24 cellular contexts compared by ENCODE assay signal in the genomic region with DNA sequence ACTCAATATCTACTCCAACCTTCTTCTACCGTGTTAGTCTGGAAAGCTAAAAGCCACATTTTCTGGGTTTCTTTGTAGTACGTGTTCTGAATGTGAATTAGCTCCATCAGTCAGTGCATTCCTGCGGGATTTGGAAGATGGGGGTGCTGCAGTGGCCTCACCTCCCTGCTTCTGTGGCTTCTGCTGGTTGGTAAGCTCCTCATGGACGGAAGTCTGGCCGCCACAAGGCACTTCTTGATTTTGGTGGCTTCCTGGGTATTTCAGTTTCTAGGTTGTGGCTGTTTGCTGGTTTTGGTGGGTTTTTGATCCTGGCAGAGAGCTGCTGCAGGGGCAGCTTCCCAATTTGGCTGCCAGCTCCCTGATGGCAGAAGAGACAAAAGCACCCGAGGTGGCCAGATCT. TPM values are rescaled to one million over a fixed set of nuclear protein-coding genes. Genes with fewer than 3 reads are reported as not detected.
A peak's percentile ranks its signal among the peaks of the same experiment; 100 is the strongest.
DNase-seq lines count a peak whose midpoint lies in the region; ATAC-seq, FAIRE-seq and TF ChIP-seq lines count a peak whose summit lies in the region.
"Had no signal": no experiment of that assay in that cellular context is flagged by ENCODE, and none has a peak within 500 bp of the region (broad histone marks: within the 10 kb centered on the region; RNA-seq: fewer than 3 reads in every experiment).

No MANE protein-coding gene starts in this region.

- peak; percentile 28 for FAIRE-seq in GM12891 (lab: Jason Lieb, UNC)
- FAIRE-seq in astrocyte (lab: Jason Lieb, UNC), result no peak
- FAIRE-seq: D721Med, G401.6, GM12892, K562 had no signal

- H3K36me3 ChIP-seq in astrocyte (ENCODE audit: insufficient read depth, low read length) (no peaks in the 10 kb centered on the region), uterus (no peaks in the 10 kb centered on the region)
- H3K36me3 ChIP-seq: BE2C had no signal

- peak overlapping the region; percentile 10 for H3K27ac Mint-ChIP-seq in astrocyte (ENCODE audit: unreplicated experiment)
- H3K27ac Mint-ChIP-seq: CD8-positive, alpha-beta T cell; T-cell had no signal

- TF ChIP-seq POLR2A in GM12891 (IDR thresholded peaks at IDR 0.05; ENCODE audit: low read depth, low read length) (no peak), uterus (IDR thresholded peaks at IDR 0.05) (no peak)

- H3K4me3 ChIP-seq in astrocyte (ENCODE audit: insufficient read depth, low read depth, low read length), result no peak overlapping the region
- no peak overlapping the region for H3K4me3 ChIP-seq in uterus
- H3K4me3 ChIP-seq: K562, PC-9 had no signal

- DNase-seq in GM12891 (ENCODE audit: insufficient read length, low spot score) (no peak), MV-4-11 (lab: John Stamatoyannopoulos, UW) (peak; percentile 83), astrocyte (ENCODE audit: low read depth) (peak; percentile 49), uterus (no peak), NCI-H510A treated with DMSO at 0.1 percent for 48 hours (lab: John Stamatoyannopoulos, UW) (no peak), NCI-H1105 (lab: John Stamatoyannopoulos, UW) (no peak), sciatic nerve (ENCODE audit: low spot score) (no peak)
- DNase-seq: ACHN; BE2C; CD8-positive, alpha-beta T cell; DND-41; GOT3; NCI-H1417; NCI-H187 treated with DMSO at 0.1 percent for 48 hours; NCI-H345; NCI-H526 treated with DMSO at 0.1 percent for 48 hours; NK-92 treated with Interleukin-12 subunit alpha and Interleukin-12 subunit beta, amount 100 ng/mL, for 24 hours; PC-9; T-cell had no signal

- H3K4me1 ChIP-seq in astrocyte (ENCODE audit: insufficient read depth, low read length) (peaks cover 5% of the 10 kb centered on the region), uterus (peaks cover 0 to 3% of the 10 kb centered on the region in 2 donors)
- H3K4me1 ChIP-seq: BE2C had no signal

- H3K9me3 Mint-ChIP-seq in astrocyte (ENCODE audit: unreplicated experiment), result peaks cover 9% of the 10 kb centered on the region

- no peak overlapping the region for H3K9ac ChIP-seq in astrocyte (ENCODE audit: low read length)

- H3K79me2 ChIP-seq in astrocyte (ENCODE audit: insufficient read depth, low read length), result no peaks in the 10 kb centered on the region

- H4K20me1 ChIP-seq in astrocyte (ENCODE audit: insufficient read depth, low read length), result no peaks in the 10 kb centered on the region

- TF ChIP-seq CTCF in astrocyte (IDR thresholded peaks at IDR 0.05; ENCODE audit: insufficient read depth, low read depth, low read length) (no peak), uterus (IDR thresholded peaks at IDR 0.05) (no peak)

- no peak overlapping the region for H3K4me2 ChIP-seq in astrocyte (ENCODE audit: low read length)
- H3K4me2 ChIP-seq: PC-9 had no signal

- H3K4me1 Mint-ChIP-seq in astrocyte (ENCODE audit: low read depth, unreplicated experiment), result peaks cover 6% of the 10 kb centered on the region

- no peaks in the 10 kb centered on the region for H3K9me3 ChIP-seq in astrocyte (ENCODE audit: insufficient read depth, low read depth, low read length)
- no peaks in the 10 kb centered on the region for H3K9me3 ChIP-seq in uterus
- H3K9me3 ChIP-seq: BE2C had no signal

- H3K4me3 Mint-ChIP-seq in astrocyte (ENCODE audit: unreplicated experiment), result no peak overlapping the region
- H3K4me3 Mint-ChIP-seq: CD8-positive, alpha-beta T cell; T-cell had no signal

- H2AFZ ChIP-seq in astrocyte (ENCODE audit: low read depth, low read length), result no peak overlapping the region
- H2AFZ ChIP-seq: PC-9 had no signal

- H3K27me3 ChIP-seq in astrocyte (ENCODE audit: insufficient read depth, low read length) (peaks cover 4% of the 10 kb centered on the region), uterus (no peaks in the 10 kb centered on the region)
- H3K27me3 ChIP-seq: BE2C had no signal

- intact Hi-C loops in uterus (cut with DNase I; ENCODE audit: low total_unique reads), result no loop called here
- intact Hi-C loops in sciatic nerve (cut with DNase I), result no loop called here

- no peak for ATAC-seq in sciatic nerve
- ATAC-seq: CD8-positive, alpha-beta T cell; T-cell had no signal

- H3K27ac ChIP-seq in astrocyte (ENCODE audit: low read depth, low read length), result no peak overlapping the region
- H3K27ac ChIP-seq in uterus, result peak overlapping the region; percentile 57 to 75
- H3K27ac ChIP-seq: PC-9 had no signal

- H3K27me3 Mint-ChIP-seq in astrocyte (ENCODE audit: low read depth, unreplicated experiment), result peaks cover 6% of the 10 kb centered on the region

- no peaks in the 10 kb centered on the region for H3K36me3 Mint-ChIP-seq in astrocyte (ENCODE audit: low read depth, unreplicated experiment)
- H3K36me3 Mint-ChIP-seq: CD8-positive, alpha-beta T cell; T-cell had no signal

TF ChIP-seq in GM12891, 5 proteins besides CTCF, POLR2A, EP300 and RAD21:
- no peak for TF ChIP-seq TAF1 (IDR thresholded peaks at IDR 0.05; ENCODE audit: low read depth, low read length)
- TF ChIP-seq POLR2AphosphoS5 (IDR thresholded peaks at IDR 0.05; ENCODE audit: low read depth, low read length), result no peak
- no peak for TF ChIP-seq POU2F2 (IDR thresholded peaks at IDR 0.05; ENCODE audit: low read depth, low read length)

RNA-seq across cellular contexts. Expression of a gene that starts 20.9 kb away (rescaled TPM):
- 1.8 TPM for polyA plus RNA-seq in GM12891 (2012; ENCODE audit: low read depth, missing spikeins)
- total RNA-seq in astrocyte, result 0.87 and 3.0 TPM in 2 replicates
- 10 to 100 TPM in 1 of 4 donors, under 1 TPM in 2, not detected in 1; 0.26 to 24.8 (median 0.73) TPM for total RNA-seq in uterus
- 5.0 TPM for total RNA-seq in sciatic nerve
- total RNA-seq: CD8-positive, alpha-beta T cell; SK-MEL-5 had no signal

RNA-seq across cellular contexts. Expression of a gene that starts 51.5 kb away (rescaled TPM):
- polyA plus RNA-seq in GM12891 (2012; ENCODE audit: low read depth, missing spikeins), result 23.7 TPM
- total RNA-seq in astrocyte (5.1 and 6.0 TPM in 2 replicates), uterus (10 to 100 TPM; 45.9 to 97.6 (median 65.4) TPM), sciatic nerve (40.2 TPM)

Comparison
In these comparisons a context has a peak if more than half of its experiments do, and no peak if none do; other contexts are left out.
1. DNase-seq: peak in MV-4-11 (single experiment) and astrocyte (single experiment); none in GM12891 (single experiment), uterus (0 of 2), NCI-H510A treated with DMSO at 0.1 percent for 48 hours (single experiment), NCI-H1105 (single experiment) and sciatic nerve (single experiment).